Comparison of ENCODE assay signal across 28 cellular contexts in genomic region chr1:111928531-111928930, GRCh38.
"Had no signal": no experiment of that assay in that cellular context is flagged by ENCODE, and none has a peak within 500 bp of the region (broad histone marks: within the 10 kb centered on the region; RNA-seq: fewer than 3 reads in every experiment).

No MANE protein-coding gene starts in this region.

- DNase-seq: colonic mucosa; cortex of kidney; effector CD8-positive, alpha-beta T cell; effector memory CD8-positive, alpha-beta T cell; endodermal cell; erythroblast; esophagus squamous epithelium; foreskin fibroblast; foreskin melanocyte; gastrocnemius medialis; glutamatergic neuron; heart right ventricle; hippocampal formation; kidney; kidney glomerular epithelial cell; left colon; left ventricle myocardium superior; lower lobe of right lung; mesenchymal stem cell; mucosa of descending colon; naive B cell had no signal

- H3K4me3 Mint-ChIP-seq: dendritic cell treated with granulocyte-macrophage colony-stimulating factor and Interleukin-4, amounts not matched to agents 40 ng/mL and 50 ng/mL, for 4 days; effector memory CD8-positive, alpha-beta T cell; endodermal cell; mesothelial cell of epicardium; naive B cell had no signal

- H3K27ac Mint-ChIP-seq: dendritic cell treated with granulocyte-macrophage colony-stimulating factor and Interleukin-4, amounts not matched to agents 40 ng/mL and 50 ng/mL, for 4 days; effector memory CD8-positive, alpha-beta T cell; endodermal cell; mesothelial cell of epicardium had no signal

- H3K4me3 ChIP-seq: colonic mucosa, esophagus squamous epithelium, gastrocnemius medialis, heart right ventricle, lower lobe of right lung, mucosa of descending colon had no signal

- ATAC-seq: effector memory CD8-positive, alpha-beta T cell; esophagus mucosa; gastrocnemius medialis; heart right ventricle; left colon; left lobe of liver; left ventricle myocardium superior; mucosa of descending colon had no signal

- H3K36me3 ChIP-seq: colonic mucosa, esophagus squamous epithelium, gastrocnemius medialis, heart right ventricle, lower lobe of right lung had no signal

- H3K27ac ChIP-seq: colonic mucosa, epithelial cell of prostate, esophagus squamous epithelium, gastrocnemius medialis, heart right ventricle, lower lobe of right lung had no signal

- H3K36me3 Mint-ChIP-seq: mesothelial cell of epicardium, naive B cell had no signal

- FAIRE-seq: endometrium, islet of Langerhans, kidney had no signal

- H3K9me3 ChIP-seq: colonic mucosa, esophagus squamous epithelium, gastrocnemius medialis, heart right ventricle, lower lobe of right lung, mucosa of descending colon had no signal

- H3K4me1 ChIP-seq: colonic mucosa, lower lobe of right lung had no signal

- H3K27me3 ChIP-seq: colonic mucosa, esophagus squamous epithelium, gastrocnemius medialis, heart right ventricle had no signal

- H3K4me1 Mint-ChIP-seq: endodermal cell, mesothelial cell of epicardium had no signal

- H3K9me3 Mint-ChIP-seq: dendritic cell treated with granulocyte-macrophage colony-stimulating factor and Interleukin-4, amounts not matched to agents 40 ng/mL and 50 ng/mL, for 4 days; effector memory CD8-positive, alpha-beta T cell; endodermal cell; mesothelial cell of epicardium; naive B cell had no signal

- H3K27me3 Mint-ChIP-seq: dendritic cell treated with granulocyte-macrophage colony-stimulating factor and Interleukin-4, amounts not matched to agents 40 ng/mL and 50 ng/mL, for 4 days had no signal
